In the genomic region with DNA sequence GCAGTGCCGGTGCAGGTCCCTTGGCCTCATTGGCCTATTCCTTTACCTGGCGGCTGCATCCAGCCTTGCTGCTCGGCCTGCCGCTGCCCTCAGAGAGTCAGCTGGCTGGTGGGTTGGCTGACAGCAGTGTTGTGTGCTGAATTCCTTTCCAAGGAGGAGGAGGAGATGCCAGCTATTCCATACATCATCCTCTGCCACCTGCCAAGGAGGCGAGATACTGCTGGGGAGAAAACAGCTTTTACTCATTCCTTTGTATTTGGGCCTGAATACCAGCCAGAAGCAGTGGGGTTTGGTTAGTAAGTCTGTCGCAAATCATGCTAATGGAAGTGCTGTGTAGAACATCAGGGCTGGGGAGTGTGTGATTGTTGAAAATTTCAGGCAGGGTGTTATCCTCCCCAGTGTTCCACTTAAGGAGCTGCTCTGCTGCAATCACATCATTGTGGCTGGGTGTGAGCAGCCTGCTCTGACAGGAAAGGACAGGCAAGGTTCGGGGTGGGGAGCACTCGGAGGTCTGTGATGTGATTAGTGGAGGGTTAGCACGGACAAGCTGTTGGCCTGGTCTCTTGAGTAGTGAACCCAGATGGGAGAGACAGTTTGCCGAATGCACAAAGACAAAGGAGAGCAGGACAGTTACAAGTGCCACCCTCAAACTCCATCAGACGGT, we compare ENCODE assay signal across 15 cellular contexts.
DNase-seq lines count a peak whose midpoint lies in the region; TF ChIP-seq lines count a peak whose summit lies in the region.
"Had no signal": no experiment of that assay in that cellular context is flagged by ENCODE, and none has a peak within 500 bp of the region (broad histone marks: within the 10 kb centered on the region; RNA-seq: fewer than 3 reads in every experiment).

No MANE protein-coding gene starts in this region.

- H3K36me3 ChIP-seq in mammary epithelial cell (ENCODE audit: insufficient read depth, low read length), result no peaks in the 10 kb centered on the region
- H3K36me3 ChIP-seq: left lung had no signal

- H3K4me3 ChIP-seq in mammary epithelial cell (replicated peaks in 1 of 3; ENCODE audit: insufficient read depth in 1 of 3, low read depth in 2 of 3, low read length in 3 of 3), result no peak overlapping the region
- H3K4me3 ChIP-seq: left lung had no signal

- TF ChIP-seq CTCF in mammary epithelial cell (conservative IDR thresholded peaks at IDR 0.05 in 1 of 2, IDR thresholded peaks at IDR 0.05 in 1 of 2; ENCODE audit: extremely low read depth in 1 of 2, insufficient read depth in 1 of 2, low read depth in 1 of 2, low read length in 2 of 2) (no peak), type B pancreatic cell (conservative IDR thresholded peaks at IDR 0.05) (no peak)

- no peak overlapping the region for H3K4me3 Mint-ChIP-seq in type B pancreatic cell
- H3K4me3 Mint-ChIP-seq: activated CD4-positive, alpha-beta memory T cell treated with anti-CD3 and anti-CD28 coated beads, Interleukin-2, amount 10 ng/mL, durations not matched to agents 7 days and 5 days; natural killer cell treated with Interleukin-12 subunit alpha and Interleukin-12 subunit beta and Interleukin-15 and Interleukin-18, amount 100 ng/mL, for 72 hours had no signal

- BruUV-seq in mammary epithelial cell (replicated peaks; lab: Mats Ljungman, UMichigan), result TSS peak; percentile 10

- peaks cover 36% of the 10 kb centered on the region for H3K27me3 Mint-ChIP-seq in type B pancreatic cell

- intact Hi-C loops in mammary epithelial cell (cut with micrococcal nuclease), result loop anchor here (1.0 to 5.0 kb wide), 3 partner anchors 18 to 46 kb away; no protein-coding TSS in a partner anchor

- no peaks in the 10 kb centered on the region for H3K9me3 ChIP-seq in mammary epithelial cell (replicated peaks; ENCODE audit: insufficient read depth, low read length)
- H3K9me3 ChIP-seq: left lung had no signal

- DNase-seq in NCI-H1694 (lab: John Stamatoyannopoulos, UW) (peak; percentile 10), NCI-H1694 treated with DMSO at 0.1 percent for 48 hours (lab: John Stamatoyannopoulos, UW) (no peak), mammary epithelial cell (peak; percentile 57), middle frontal gyrus (ENCODE audit: extremely low spot score, low spot score) (peak; percentile 36), type B pancreatic cell (ENCODE audit: extremely low spot score, unreplicated experiment) (peak; percentile 63), DMS153 (lab: John Stamatoyannopoulos, UW) (no peak), KBM-7 (no peak), NCI-H1105 (lab: John Stamatoyannopoulos, UW) (no peak)
- DNase-seq: activated CD4-positive, alpha-beta memory T cell treated with anti-CD3 and anti-CD28 coated beads, Interleukin-2, amount 10 ng/mL, durations not matched to agents 7 days and 5 days; CD8-positive, alpha-beta memory T cell; effector memory CD4-positive, alpha-beta T cell; left lung; NCI-H748 treated with DMSO at 0.1 percent for 48 hours; T-helper 9 cell had no signal

- WGBS in mammary epithelial cell (ENCODE audit: low coverage, missing lambda C conversion rate), result 26% methylated on average over 11 of the region's 11 CpGs

- H3K4me2 ChIP-seq in mammary epithelial cell (ENCODE audit: insufficient read depth, low read depth, low read length), result peak overlapping the region; percentile 23

- no peaks in the 10 kb centered on the region for H4K20me1 ChIP-seq in mammary epithelial cell (ENCODE audit: insufficient read depth, low read length)

- H3K27me3 ChIP-seq in mammary epithelial cell (ENCODE audit: insufficient read depth, low read length), result no peaks in the 10 kb centered on the region

- H2AFZ ChIP-seq in mammary epithelial cell (ENCODE audit: low read depth, low read length), result peak overlapping the region; percentile 50

- peak overlapping the region; percentile 29 for H3K27ac Mint-ChIP-seq in type B pancreatic cell
- H3K27ac Mint-ChIP-seq: activated CD4-positive, alpha-beta memory T cell treated with anti-CD3 and anti-CD28 coated beads, Interleukin-2, amount 10 ng/mL, durations not matched to agents 7 days and 5 days; CD8-positive, alpha-beta memory T cell; natural killer cell treated with Interleukin-12 subunit alpha and Interleukin-12 subunit beta and Interleukin-15 and Interleukin-18, amount 100 ng/mL, for 72 hours had no signal

- H3K79me2 ChIP-seq in mammary epithelial cell (ENCODE audit: insufficient read depth, low read length), result no peaks in the 10 kb centered on the region

- peak overlapping the region; percentile 89 for H3K27ac ChIP-seq in mammary epithelial cell (ENCODE audit: insufficient read depth, low read depth, low read length)
- H3K27ac ChIP-seq: left lung had no signal

- peaks cover 79% of the 10 kb centered on the region for H3K4me1 ChIP-seq in mammary epithelial cell (ENCODE audit: insufficient read depth, low read length)

- dilution Hi-C loops in mammary epithelial cell (cut with HindIII; ENCODE audit: low sequenced_read_pairs), result no loop called here

- peaks cover 45% of the 10 kb centered on the region for H3K4me1 Mint-ChIP-seq in type B pancreatic cell (ENCODE audit: unreplicated experiment)

- peak overlapping the region; percentile 80 for H3K9ac ChIP-seq in mammary epithelial cell (ENCODE audit: insufficient read depth, low read length)

- no peaks in the 10 kb centered on the region for H3K9me3 Mint-ChIP-seq in type B pancreatic cell
- H3K9me3 Mint-ChIP-seq: activated CD4-positive, alpha-beta memory T cell treated with anti-CD3 and anti-CD28 coated beads, Interleukin-2, amount 10 ng/mL, durations not matched to agents 7 days and 5 days; CD8-positive, alpha-beta memory T cell; natural killer cell treated with Interleukin-12 subunit alpha and Interleukin-12 subunit beta and Interleukin-15 and Interleukin-18, amount 100 ng/mL, for 72 hours had no signal

- CTCF ChIA-PET in mammary epithelial cell (lab: Charles Lee; ENCODE audit: low non-redundant PET), result no interaction called here

- H3K36me3 Mint-ChIP-seq in type B pancreatic cell, result no peaks in the 10 kb centered on the region
- H3K36me3 Mint-ChIP-seq: CD8-positive, alpha-beta memory T cell; natural killer cell treated with Interleukin-12 subunit alpha and Interleukin-12 subunit beta and Interleukin-15 and Interleukin-18, amount 100 ng/mL, for 72 hours had no signal

- in situ Hi-C loops in mammary epithelial cell (cut with MboI; ENCODE audit: low sequenced_read_pairs in 2 of 2), result no loop called here
- in situ Hi-C loops in KBM-7 (cut with MboI; ENCODE audit: low pct_unique_long_range_greater_than_20kb, low sequenced_read_pairs), result no loop called here

Comparison
In these comparisons a context has a peak if more than half of its experiments do, and no peak if none do; other contexts are left out.
1. DNase-seq: peak in NCI-H1694 (single experiment), mammary epithelial cell (single experiment), middle frontal gyrus (single experiment) and type B pancreatic cell (single experiment); none in NCI-H1694 treated with DMSO at 0.1 percent for 48 hours (single experiment), DMS153 (single experiment), KBM-7 (single experiment) and NCI-H1105 (single experiment).